In the genomic region with DNA sequence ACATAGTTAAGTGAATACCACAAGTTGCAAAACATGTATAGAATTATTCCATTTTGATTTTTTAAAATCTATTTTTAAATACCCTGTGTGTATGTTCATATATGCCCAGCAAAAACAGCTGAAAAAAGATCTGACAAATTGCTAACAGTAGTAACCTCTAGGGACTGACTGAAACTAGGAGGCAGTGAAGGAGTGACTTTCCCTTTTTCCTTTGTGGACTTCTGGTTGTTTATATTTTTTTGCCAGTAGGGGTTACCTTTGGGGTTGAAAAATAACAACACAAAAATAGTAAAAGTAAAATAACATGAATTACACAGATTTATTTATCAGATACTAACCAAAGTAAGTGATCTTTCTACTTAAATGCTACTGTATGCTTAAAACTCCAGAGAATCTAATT, we compare ENCODE assay signal across 8 cellular contexts. TPM values are rescaled to one million over a fixed set of nuclear protein-coding genes. Genes with fewer than 3 reads are reported as not detected.
A peak's percentile ranks its signal among the peaks of the same experiment; 100 is the strongest.
DNase-seq lines count a peak whose midpoint lies in the region; FAIRE-seq and TF ChIP-seq lines count a peak whose summit lies in the region.
"Had no signal": no experiment of that assay in that cellular context is flagged by ENCODE, and none has a peak within 500 bp of the region (broad histone marks: within the 10 kb centered on the region; RNA-seq: fewer than 3 reads in every experiment).

No MANE protein-coding gene starts in this region.

- in situ Hi-C loops in G401 (cut with HindIII; ENCODE audit: low sequenced_read_pairs) = no loop called here

- FAIRE-seq in H54 (lab: Jason Lieb, UNC) = peak; percentile 74

- TF ChIP-seq POLR2A in H54 (IDR thresholded peaks at IDR 0.05; ENCODE audit: low read depth, low read length) = no peak
- no peak for TF ChIP-seq POLR2A in testis (IDR thresholded peaks at IDR 0.05)

- intact Hi-C loops in testis (cut with DNase I; ENCODE audit: low total_unique reads) = no loop called here

- H3K9me3 ChIP-seq in testis = no peaks in the 10 kb centered on the region

- H3K4me1 ChIP-seq in testis = peaks cover 17% of the 10 kb centered on the region

- TF ChIP-seq CTCF in retinal pigment epithelial cell (conservative IDR thresholded peaks at IDR 0.05; ENCODE audit: low read depth, low read length) (no peak), testis (IDR thresholded peaks at IDR 0.05) (no peak)

- H3K27me3 ChIP-seq in testis = no peaks in the 10 kb centered on the region

- H3K4me3 ChIP-seq in retinal pigment epithelial cell (ENCODE audit: low read length) (peak overlapping the region; percentile 95), testis (no peak overlapping the region)

- DNase-seq in H54 (ENCODE audit: insufficient read length, low spot score) (no peak), OCI-M1 (lab: John Stamatoyannopoulos, UW) (peak; percentile 63), epithelial cell of prostate (ENCODE audit: low read depth, low spot score) (no peak), retinal pigment epithelial cell (ENCODE audit: low read depth) (no peak), G401 (ENCODE audit: low spot score) (no peak), testis (no peak), cortex of kidney (lab: John Stamatoyannopoulos, UW) (no peak)
- DNase-seq: NCI-H748 treated with DMSO at 0.1 percent for 48 hours had no signal

- H3K36me3 ChIP-seq in testis (ENCODE audit: low read depth, missing control alignments) = no peaks in the 10 kb centered on the region

- H3K27ac ChIP-seq in epithelial cell of prostate = peak overlapping the region; percentile 67
- peak overlapping the region in 1 of 2 donors; percentile 90 for H3K27ac ChIP-seq in testis

RNA-seq across cellular contexts. Expression of a gene that starts 2.9 kb away (rescaled TPM):
- 4.2 and 7.5 TPM in 2 replicates for total RNA-seq in G401 (2014; rRNA removed; shearing (Covaris generic))
- total RNA-seq in testis = 1 to 10 TPM; 8.2 to 8.5 TPM
- polyA plus RNA-seq in testis (ENCODE audit: insufficient read depth, low read depth, low replicate concordance) = 7.2 TPM
